ENCODE assay signal across 29 cellular contexts in the genomic region with DNA sequence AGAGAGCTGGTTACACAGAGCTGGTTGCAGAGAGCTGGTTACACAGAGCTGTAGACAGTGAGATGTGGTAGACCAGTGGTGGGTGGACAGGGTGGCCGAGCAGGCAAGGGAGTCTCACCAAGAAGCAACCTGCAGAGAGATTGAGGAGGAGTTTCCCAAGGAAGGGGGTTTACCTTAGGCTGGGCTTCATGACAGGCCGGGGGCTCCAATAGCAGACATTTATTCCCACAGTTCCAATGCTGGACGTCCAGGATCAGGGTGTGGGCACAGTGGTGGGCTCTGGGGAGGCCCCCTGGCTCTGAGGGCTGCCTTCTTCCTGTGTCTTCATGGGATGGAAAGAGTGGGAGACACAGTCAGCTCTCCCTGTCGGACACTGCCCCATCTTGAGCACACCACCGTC.
"Had no signal": no experiment of that assay in that cellular context is flagged by ENCODE, and none has a peak within 500 bp of the region (broad histone marks: within the 10 kb centered on the region; RNA-seq: fewer than 3 reads in every experiment).

No MANE protein-coding gene starts in this region.

- H3K27ac ChIP-seq: heart left ventricle, left ventricle myocardium inferior, neutrophil, parathyroid adenoma, right atrium auricular region, right lobe of liver, skin epidermis, stomach, suprapubic skin, thoracic aorta, tibial artery, uterus had no signal

- DNase-seq: heart left ventricle; hypothalamus; immature natural killer cell; left ventricle myocardium inferior; mesendoderm; naive B cell; occipital lobe; right lobe of liver; stimulated activated CD4-positive, alpha-beta T cell treated with anti-CD3 and anti-CD28 coated beads, Interleukin-12 subunit alpha, Interleukin-12 subunit beta, amount 100 ng/mL, for 4 hours; stimulated activated CD4-positive, alpha-beta T cell treated with anti-CD3 and anti-CD28 coated beads, Interleukin-15, amount 100 ng/mL, for 24 hours; stimulated activated CD4-positive, alpha-beta T cell treated with anti-CD3 and anti-CD28 coated beads, Interleukin-2, amount 100 ng/mL, for 24 hours; stimulated activated CD4-positive, alpha-beta T cell treated with anti-CD3 and anti-CD28 coated beads, Interleukin-4, amount 100 ng/mL, for 1 hour; stimulated activated naive B cell treated with anti-CD40 and anti-IgM and Interleukin-4, amounts not matched to agents 10 μg/mL and 1 μg/mL and 100 μg/mL, for 72 hours; stimulated activated naive CD8-positive, alpha-beta T cell treated with anti-CD3 and anti-CD28 coated beads, Interleukin-15, Interleukin-2, amounts not matched to agents 100 U/mL and 50 U/mL, for 24 hours; stomach; trophoblast cell; uterus had no signal

- H3K4me1 Mint-ChIP-seq: immature natural killer cell; naive B cell; stimulated activated naive B cell treated with anti-CD40 and anti-IgM and Interleukin-4, amounts not matched to agents 10 μg/mL and 1 μg/mL and 100 μg/mL, for 72 hours had no signal

- H3K4me3 ChIP-seq: heart left ventricle, left ventricle myocardium inferior, lung, right atrium auricular region, right lobe of liver, skin epidermis, stomach, suprapubic skin, thoracic aorta, tibial artery, uterus had no signal

- H3K9me3 Mint-ChIP-seq: immature natural killer cell, mesothelial cell of epicardium, nephron, neural crest cell had no signal

- H3K4me1 ChIP-seq: heart left ventricle, left ventricle myocardium inferior, parathyroid adenoma, right atrium auricular region, right lobe of liver, stomach, suprapubic skin, tibial artery, uterus had no signal

- H3K27ac Mint-ChIP-seq: immature natural killer cell; mesothelial cell of epicardium; naive B cell; nephron; progenitor cell of endocrine pancreas; stimulated activated naive B cell treated with anti-CD40 and anti-IgM and Interleukin-4, amounts not matched to agents 10 μg/mL and 1 μg/mL and 100 μg/mL, for 72 hours had no signal

- H2AFZ ChIP-seq: parathyroid adenoma had no signal

- H3K36me3 ChIP-seq: heart left ventricle, left ventricle myocardium inferior, neutrophil, right atrium auricular region, right lobe of liver, stomach, suprapubic skin, thoracic aorta, tibial artery, uterus had no signal

- H3K9me3 ChIP-seq: left ventricle myocardium inferior, neutrophil, right atrium auricular region, right lobe of liver, stomach, suprapubic skin, thoracic aorta, tibial artery, uterus had no signal

- H3K36me3 Mint-ChIP-seq: immature natural killer cell; mesothelial cell of epicardium; naive B cell; stimulated activated naive B cell treated with anti-CD40 and anti-IgM and Interleukin-4, amounts not matched to agents 10 μg/mL and 1 μg/mL and 100 μg/mL, for 72 hours had no signal

- H3K4me3 Mint-ChIP-seq: immature natural killer cell; mesothelial cell of epicardium; naive B cell; nephron; neural crest cell; stimulated activated naive B cell treated with anti-CD40 and anti-IgM and Interleukin-4, amounts not matched to agents 10 μg/mL and 1 μg/mL and 100 μg/mL, for 72 hours had no signal

- H3K27me3 ChIP-seq: neutrophil, right atrium auricular region, right lobe of liver, uterus had no signal

- ATAC-seq: heart left ventricle; right lobe of liver; stimulated activated naive B cell treated with anti-CD40 and anti-IgM and Interleukin-4, amounts not matched to agents 10 μg/mL and 1 μg/mL and 100 μg/mL, for 72 hours; stimulated activated naive CD8-positive, alpha-beta T cell treated with anti-CD3 and anti-CD28 coated beads, Interleukin-15, Interleukin-2, amounts not matched to agents 100 U/mL and 50 U/mL, for 24 hours had no signal

- H3K9ac ChIP-seq: parathyroid adenoma had no signal
